In genomic region chr12:13666806-13667205, GRCh38 we compare ENCODE assay signal across 31 cellular contexts.
DNase-seq lines count a peak whose midpoint lies in the region; ATAC-seq, FAIRE-seq and TF ChIP-seq lines count a peak whose summit lies in the region.
"Had no signal": no experiment of that assay in that cellular context is flagged by ENCODE, and none has a peak within 500 bp of the region (broad histone marks: within the 10 kb centered on the region; RNA-seq: fewer than 3 reads in every experiment).

No MANE protein-coding gene starts in this region.

- no peaks in the 10 kb centered on the region for H3K9me3 Mint-ChIP-seq in endodermal cell
- no peaks in the 10 kb centered on the region for H3K9me3 Mint-ChIP-seq in nephron progenitor cell
- H3K9me3 Mint-ChIP-seq in osteocyte (ENCODE audit: unreplicated experiment) = no peaks in the 10 kb centered on the region
- H3K9me3 Mint-ChIP-seq: activated CD4-positive, alpha-beta T cell treated with anti-CD3 and anti-CD28 coated beads, Interleukin-2, amount 10 ng/mL, durations not matched to agents 24 days and 14 days; activated naive CD8-positive, alpha-beta T cell treated with anti-CD3 and anti-CD28 coated beads for 36 hours; stimulated activated memory B cell treated with anti-CD40 and anti-IgM and Interleukin-4, amounts not matched to agents 10 μg/mL and 1 μg/mL and 100 μg/mL, for 72 hours had no signal

- TF ChIP-seq CTCF in HepG2 (CRISPR knock-in tag; IDR thresholded peaks at IDR 0.05) = no peak
- TF ChIP-seq CTCF in right lobe of liver (IDR thresholded peaks at IDR 0.05) = no peak
- TF ChIP-seq CTCF in endodermal cell (conservative IDR thresholded peaks at IDR 0.05) = peak; percentile 88
- peak; percentile 18 for TF ChIP-seq CTCF in nephron progenitor cell (IDR thresholded peaks at IDR 0.05)
- TF ChIP-seq CTCF in osteocyte (IDR thresholded peaks at IDR 0.05) = no peak

- FAIRE-seq in HepG2 (lab: Jason Lieb, UNC) = no peak
- FAIRE-seq: colon, GM12891, kidney had no signal

- 0% methylated on average over 2 of the region's 2 CpGs for WGBS in HepG2 (ENCODE audit: low lambda C conversion rate)
- 56% methylated on average over 2 of the region's 2 CpGs for WGBS in right lobe of liver (ENCODE audit: insufficient coverage, low coverage, low lambda C conversion rate, missing lambda C conversion rate)
- WGBS in endodermal cell (ENCODE audit: insufficient coverage in 1 of 2, insufficient read length in 1 of 2), 2 experiments = 75 to 83% methylated on average over 1 to 2 of the region's 2 CpGs

- CTCF ChIA-PET in HepG2 (lab: Yijun Ruan, JAX; ENCODE audit: low intra/inter-chr PET ratio, low total read pairs) = no interaction called here

- peaks cover 39% of the 10 kb centered on the region for H3K27me3 Mint-ChIP-seq in endodermal cell (ENCODE audit: insufficient read depth)
- peaks cover 4% of the 10 kb centered on the region for H3K27me3 Mint-ChIP-seq in nephron progenitor cell (ENCODE audit: low read depth, poor library complexity)
- peaks cover 3% of the 10 kb centered on the region for H3K27me3 Mint-ChIP-seq in osteocyte (ENCODE audit: unreplicated experiment)

- in situ Hi-C loops in HepG2 (cut with HindIII; ENCODE audit: extremely low pct_ligation_motif_present, low pct_unique_long_range_greater_than_20kb) = no loop called here

- no peak overlapping the region for H3K27ac ChIP-seq in HepG2 (ENCODE audit: extremely low read length, insufficient read depth, low read length)
- no peak overlapping the region for H3K27ac ChIP-seq in right lobe of liver
- no peak overlapping the region for H3K27ac ChIP-seq in endodermal cell (ENCODE audit: low read depth, low read length)
- H3K27ac ChIP-seq: ascending aorta, epithelial cell of prostate, SJCRH30, VCaP had no signal

- H3K27me3 ChIP-seq in HepG2 (ENCODE audit: control insufficient read depth in 1 of 2, insufficient read depth in 2 of 2, low read length in 2 of 2) (no peaks in the 10 kb centered on the region; a peak in 1 of 5 replicates), right lobe of liver (no peaks in the 10 kb centered on the region), endodermal cell (ENCODE audit: control insufficient read depth, insufficient read depth, low read length, poor library complexity, severe bottlenecking) (peaks cover 7% of the 10 kb centered on the region)
- H3K27me3 ChIP-seq: ascending aorta, SJCRH30 had no signal

- no peaks in the 10 kb centered on the region for H3K36me3 ChIP-seq in HepG2 (replicated peaks in 1 of 2; ENCODE audit: control insufficient read depth in 1 of 2, insufficient read depth in 2 of 2, low read length in 2 of 2)
- no peaks in the 10 kb centered on the region for H3K36me3 ChIP-seq in right lobe of liver
- H3K36me3 ChIP-seq in endodermal cell (ENCODE audit: control insufficient read depth, insufficient read depth, low read length) = no peaks in the 10 kb centered on the region
- H3K36me3 ChIP-seq: ascending aorta, SJCRH30 had no signal

- DNase-seq in HepG2 (ENCODE audit: low spot score) = no peak
- DNase-seq in right lobe of liver = no peak
- no peak for DNase-seq in endodermal cell
- no peak for DNase-seq in nephron progenitor cell
- no peak for DNase-seq in inferior parietal cortex (ENCODE audit: extremely low spot score)
- no peak for DNase-seq in osteocyte (ENCODE audit: extremely low spot score, unreplicated experiment)
- DNase-seq in activated CD4-positive, CD25-positive, alpha-beta regulatory T cell (lab: John Stamatoyannopoulos, UW) = no peak
- no peak for DNase-seq in activated gamma-delta T cell (lab: John Stamatoyannopoulos, UW)
- DNase-seq: activated CD4-positive, alpha-beta T cell treated with anti-CD3 and anti-CD28 coated beads, Interleukin-2, amount 10 ng/mL, durations not matched to agents 24 days and 14 days; activated effector memory CD4-positive, alpha-beta T cell treated with anti-CD3 and anti-CD28 coated beads, Interleukin-2, amount 50 U/mL, for 16 hours; activated naive CD8-positive, alpha-beta T cell treated with anti-CD3 and anti-CD28 coated beads for 36 hours; activated T-cell treated with anti-CD3 and anti-CD28 coated beads, Interleukin-2, amount 50 U/mL, for 1 hour; Calu3; DND-41; effector CD4-positive, alpha-beta T cell; head of caudate nucleus; kidney; naive thymus-derived CD4-positive, alpha-beta T cell; NCI-H1048; NCI-H1694 treated with DMSO at 0.1 percent for 48 hours; NCI-H446 treated with DMSO at 0.1 percent for 48 hours; NCI-H774; RPMI8226; SJCRH30; trophoblast cell had no signal

- TF ChIP-seq EP300 in HepG2 (IDR thresholded peaks at IDR 0.05; ENCODE audit: low read depth in 2 of 2, low read length in 2 of 2) (no peak), HepG2 (CRISPR knock-in tag; IDR thresholded peaks at IDR 0.05; ENCODE audit: borderline replicate concordance) (no peak)

- no peak for TF ChIP-seq RAD21 in HepG2 (CRISPR knock-in tag; IDR thresholded peaks at IDR 0.05)

- H3K9ac ChIP-seq in HepG2 (ENCODE audit: insufficient read depth, low read depth, low read length) (no peak overlapping the region), endodermal cell (ENCODE audit: extremely low read depth, low read length, poor library complexity, severe bottlenecking) (no peak overlapping the region)

- no peak overlapping the region for H3K27ac Mint-ChIP-seq in endodermal cell
- no peak overlapping the region for H3K27ac Mint-ChIP-seq in nephron progenitor cell
- H3K27ac Mint-ChIP-seq in osteocyte (ENCODE audit: unreplicated experiment) = no peak overlapping the region
- H3K27ac Mint-ChIP-seq: activated CD4-positive, alpha-beta T cell treated with anti-CD3 and anti-CD28 coated beads, Interleukin-2, amount 10 ng/mL, durations not matched to agents 24 days and 14 days; activated naive CD8-positive, alpha-beta T cell treated with anti-CD3 and anti-CD28 coated beads for 36 hours; naive thymus-derived CD4-positive, alpha-beta T cell; stimulated activated memory B cell treated with anti-CD40 and anti-IgM and Interleukin-4, amounts not matched to agents 10 μg/mL and 1 μg/mL and 100 μg/mL, for 72 hours had no signal

- no peak overlapping the region for H2AFZ ChIP-seq in HepG2 (ENCODE audit: low read length)

- no peaks in the 10 kb centered on the region for H4K20me1 ChIP-seq in HepG2 (ENCODE audit: insufficient read depth, low read length)

- intact Hi-C loops in HepG2 (cut with micrococcal nuclease; ENCODE audit: unreplicated experiment) = loop anchor here (10.0 kb wide), 1 partner anchor 132 kb away; no protein-coding TSS in a partner anchor
- intact Hi-C loops in right lobe of liver (cut with DNase I) = loop anchor here in 1 of 2 donors (10.0 kb wide), 1 partner anchor 392 kb away; no protein-coding TSS in a partner anchor

- TF ChIP-seq POLR2A in HepG2 (IDR thresholded peaks at IDR 0.05; ENCODE audit: insufficient read depth in 1 of 2, low read depth in 2 of 2, low read length in 2 of 2) (no peak), right lobe of liver (IDR thresholded peaks at IDR 0.05) (no peak)

- no peaks in the 10 kb centered on the region for H3K4me1 Mint-ChIP-seq in endodermal cell
- no peaks in the 10 kb centered on the region for H3K4me1 Mint-ChIP-seq in nephron progenitor cell
- no peaks in the 10 kb centered on the region for H3K4me1 Mint-ChIP-seq in osteocyte (ENCODE audit: unreplicated experiment)
- H3K4me1 Mint-ChIP-seq: activated CD4-positive, alpha-beta T cell treated with anti-CD3 and anti-CD28 coated beads, Interleukin-2, amount 10 ng/mL, durations not matched to agents 24 days and 14 days; activated naive CD8-positive, alpha-beta T cell treated with anti-CD3 and anti-CD28 coated beads for 36 hours; naive thymus-derived CD4-positive, alpha-beta T cell; stimulated activated memory B cell treated with anti-CD40 and anti-IgM and Interleukin-4, amounts not matched to agents 10 μg/mL and 1 μg/mL and 100 μg/mL, for 72 hours had no signal

- ATAC-seq in HepG2 (0 out of 3 replicates have a peak, but pooled peaks have one; percentile 41), right lobe of liver (no peak)
- ATAC-seq: naive thymus-derived CD4-positive, alpha-beta T cell; stimulated activated memory B cell treated with anti-CD40 and anti-IgM and Interleukin-4, amounts not matched to agents 10 μg/mL and 1 μg/mL and 100 μg/mL, for 72 hours had no signal

- H3K4me1 ChIP-seq in HepG2 (ENCODE audit: insufficient read depth, low read length) (no peaks in the 10 kb centered on the region), right lobe of liver (no peaks in the 10 kb centered on the region), endodermal cell (ENCODE audit: control insufficient read depth, insufficient read depth, low read length) (no peaks in the 10 kb centered on the region)
- H3K4me1 ChIP-seq: ascending aorta had no signal

- POLR2A ChIA-PET in HepG2 (lab: Yijun Ruan, JAX) = no interaction called here

- H3K4me2 ChIP-seq in HepG2 (ENCODE audit: low read depth, low read length) = no peak overlapping the region

- no TSS peak for BruUV-seq in HepG2 (replicated peaks; lab: Mats Ljungman, UMichigan)

- no peaks in the 10 kb centered on the region for H3K79me2 ChIP-seq in HepG2 (ENCODE audit: insufficient read depth, low read length)

- H3K9me3 ChIP-seq in HepG2 (ENCODE audit: low read length) (no peaks in the 10 kb centered on the region), right lobe of liver (no peaks in the 10 kb centered on the region), endodermal cell (ENCODE audit: control insufficient read depth, low read length) (no peaks in the 10 kb centered on the region)
- H3K9me3 ChIP-seq: ascending aorta, SJCRH30 had no signal

- H3K4me3 Mint-ChIP-seq in endodermal cell (no peak overlapping the region), nephron progenitor cell (no peak overlapping the region), osteocyte (ENCODE audit: unreplicated experiment) (no peak overlapping the region)
- H3K4me3 Mint-ChIP-seq: activated CD4-positive, alpha-beta T cell treated with anti-CD3 and anti-CD28 coated beads, Interleukin-2, amount 10 ng/mL, durations not matched to agents 24 days and 14 days; activated naive CD8-positive, alpha-beta T cell treated with anti-CD3 and anti-CD28 coated beads for 36 hours; naive thymus-derived CD4-positive, alpha-beta T cell; stimulated activated memory B cell treated with anti-CD40 and anti-IgM and Interleukin-4, amounts not matched to agents 10 μg/mL and 1 μg/mL and 100 μg/mL, for 72 hours had no signal

- no peak overlapping the region for H3K4me3 ChIP-seq in HepG2 (replicated peaks in 1 of 3; ENCODE audit: insufficient read depth in 1 of 3, low read depth in 2 of 3, low read length in 3 of 3)
- no peak overlapping the region for H3K4me3 ChIP-seq in right lobe of liver
- no peak overlapping the region for H3K4me3 ChIP-seq in endodermal cell (ENCODE audit: low read length)
- H3K4me3 ChIP-seq: ascending aorta, SJCRH30 had no signal

- H3K36me3 Mint-ChIP-seq in endodermal cell (ENCODE audit: low read depth) (no peaks in the 10 kb centered on the region), nephron progenitor cell (ENCODE audit: low read depth) (no peaks in the 10 kb centered on the region), osteocyte (ENCODE audit: unreplicated experiment) (no peaks in the 10 kb centered on the region)
- H3K36me3 Mint-ChIP-seq: activated naive CD8-positive, alpha-beta T cell treated with anti-CD3 and anti-CD28 coated beads for 36 hours; naive thymus-derived CD4-positive, alpha-beta T cell; stimulated activated memory B cell treated with anti-CD40 and anti-IgM and Interleukin-4, amounts not matched to agents 10 μg/mL and 1 μg/mL and 100 μg/mL, for 72 hours had no signal

TF ChIP-seq in HepG2, 621 proteins besides CTCF, POLR2A, EP300 and RAD21 (continues in another document):
- TF ChIP-seq ZNF530 (CRISPR knock-in tag; IDR thresholded peaks at IDR 0.05; ENCODE audit: low read depth) (no peak), ZNF17 (CRISPR knock-in tag; IDR thresholded peaks at IDR 0.05) (no peak)

Comparison
In these comparisons a context has a peak if more than half of its experiments do, and no peak if none do; other contexts are left out.
1. CTCF ChIP-seq: peak in endodermal cell (single experiment) and nephron progenitor cell (single experiment); none in HepG2 (single experiment), right lobe of liver (0 of 4) and osteocyte (single experiment).